Comparison of ENCODE assay signal across 23 cellular contexts in the genomic region with DNA sequence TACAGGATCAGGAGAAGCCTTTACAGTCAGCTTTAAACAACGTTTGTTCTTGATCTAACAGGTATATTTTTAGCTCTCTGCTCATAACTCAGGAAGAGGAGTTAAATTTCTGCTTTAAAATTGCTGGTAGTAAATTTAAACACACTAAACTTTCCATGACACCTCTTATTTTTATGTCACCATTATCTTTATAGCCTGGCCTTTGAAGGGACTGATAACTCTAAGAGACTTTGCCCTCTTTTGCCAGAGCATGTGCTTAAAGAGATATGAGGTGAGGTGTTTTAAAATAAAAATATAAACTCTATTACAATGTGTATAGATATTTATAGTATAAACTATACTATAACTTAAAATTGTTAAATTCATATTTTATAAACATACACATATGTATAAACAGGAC.
"Had no signal": no experiment of that assay in that cellular context is flagged by ENCODE, and none has a peak within 500 bp of the region (broad histone marks: within the 10 kb centered on the region; RNA-seq: fewer than 3 reads in every experiment).

No MANE protein-coding gene starts in this region.

- H3K4me1 Mint-ChIP-seq: activated naive CD4-positive, alpha-beta T cell treated with anti-CD3 and anti-CD28 coated beads, Interleukin-2, amount 10 ng/mL, durations not matched to agents 7 days and 5 days; activated naive CD8-positive, alpha-beta T cell treated with anti-CD3 and anti-CD28 coated beads, Interleukin-2, amount 50 U/mL, for 24 hours; brain; memory B cell; natural killer cell; stimulated activated naive B cell treated with anti-CD40 and anti-IgM and Interleukin-4, amounts not matched to agents 10 μg/mL and 1 μg/mL and 100 μg/mL, for 72 hours had no signal

- H3K9me3 ChIP-seq: gastrocnemius medialis, neutrophil, uterus had no signal

- H3K9ac ChIP-seq: parathyroid adenoma had no signal

- H3K9me3 Mint-ChIP-seq: brain had no signal

- H3K36me3 ChIP-seq: gastrocnemius medialis, neutrophil, uterus, WERI-Rb-1 had no signal

- H3K36me3 Mint-ChIP-seq: activated naive CD4-positive, alpha-beta T cell treated with anti-CD3 and anti-CD28 coated beads, Interleukin-2, amount 10 ng/mL, durations not matched to agents 7 days and 5 days; brain; memory B cell; natural killer cell; stimulated activated naive B cell treated with anti-CD40 and anti-IgM and Interleukin-4, amounts not matched to agents 10 μg/mL and 1 μg/mL and 100 μg/mL, for 72 hours had no signal

- H3K27me3 Mint-ChIP-seq: activated naive CD4-positive, alpha-beta T cell treated with anti-CD3 and anti-CD28 coated beads, Interleukin-2, amount 10 ng/mL, durations not matched to agents 7 days and 5 days; activated naive CD8-positive, alpha-beta T cell treated with anti-CD3 and anti-CD28 coated beads, Interleukin-2, amount 50 U/mL, for 24 hours; brain; memory B cell; stimulated activated naive B cell treated with anti-CD40 and anti-IgM and Interleukin-4, amounts not matched to agents 10 μg/mL and 1 μg/mL and 100 μg/mL, for 72 hours had no signal

- DNase-seq: activated CD4-positive, alpha-beta T cell treated with anti-CD3 and anti-CD28 coated beads for 1 hour; activated CD8-positive, alpha-beta memory T cell treated with anti-CD3 and anti-CD28 coated beads for 24 hours; activated CD8-positive, alpha-beta memory T cell treated with anti-CD3 and anti-CD28 coated beads, Interleukin-2, amount 50 U/mL, for 48 hours; activated effector memory CD4-positive, alpha-beta T cell treated with Interleukin-2 at 50 U/mL for 16 hours; activated naive CD4-positive, alpha-beta T cell treated with anti-CD3 and anti-CD28 coated beads, Interleukin-2, amount 10 ng/mL, durations not matched to agents 7 days and 5 days; activated naive CD8-positive, alpha-beta T cell treated with anti-CD3 and anti-CD28 coated beads, Interleukin-2, amount 50 U/mL, for 24 hours; activated T-cell treated with anti-CD3 and anti-CD28 coated beads, Interleukin-2, amount 50 U/mL, for 48 hours; anterior cingulate cortex; central memory CD4-positive, alpha-beta T cell; gastrocnemius medialis; head of caudate nucleus; natural killer cell; stimulated activated CD4-positive, alpha-beta T cell treated with anti-CD3 and anti-CD28 coated beads, Interleukin-4, amount 100 ng/mL, for 4 hours; stimulated activated naive B cell treated with anti-CD40 and anti-IgM and Interleukin-4, amounts not matched to agents 10 μg/mL and 1 μg/mL and 100 μg/mL, for 72 hours; T1000; uterus; WERI-Rb-1 had no signal

- H3K4me3 Mint-ChIP-seq: activated naive CD4-positive, alpha-beta T cell treated with anti-CD3 and anti-CD28 coated beads, Interleukin-2, amount 10 ng/mL, durations not matched to agents 7 days and 5 days; activated naive CD8-positive, alpha-beta T cell treated with anti-CD3 and anti-CD28 coated beads, Interleukin-2, amount 50 U/mL, for 24 hours; brain; memory B cell; natural killer cell; stimulated activated naive B cell treated with anti-CD40 and anti-IgM and Interleukin-4, amounts not matched to agents 10 μg/mL and 1 μg/mL and 100 μg/mL, for 72 hours had no signal

- H3K27me3 ChIP-seq: gastrocnemius medialis, neutrophil, uterus had no signal

- H3K4me1 ChIP-seq: gastrocnemius medialis, parathyroid adenoma, uterus had no signal

- H3K27ac Mint-ChIP-seq: activated naive CD4-positive, alpha-beta T cell treated with anti-CD3 and anti-CD28 coated beads, Interleukin-2, amount 10 ng/mL, durations not matched to agents 7 days and 5 days; activated naive CD8-positive, alpha-beta T cell treated with anti-CD3 and anti-CD28 coated beads, Interleukin-2, amount 50 U/mL, for 24 hours; memory B cell; natural killer cell; stimulated activated naive B cell treated with anti-CD40 and anti-IgM and Interleukin-4, amounts not matched to agents 10 μg/mL and 1 μg/mL and 100 μg/mL, for 72 hours had no signal

- FAIRE-seq: endometrium had no signal

- H3K4me3 ChIP-seq: coronary artery, gastrocnemius medialis, uterus had no signal

- H3K27ac ChIP-seq: coronary artery, gastrocnemius medialis, neutrophil, parathyroid adenoma, uterus, WERI-Rb-1 had no signal
